Comparison of ENCODE assay signal across 16 cellular contexts in genomic region chr2:231928481-231928880, GRCh38. TPM values are rescaled to one million over a fixed set of nuclear protein-coding genes. Genes with fewer than 3 reads are reported as not detected.
DNase-seq lines count a peak whose midpoint lies in the region; ATAC-seq and TF ChIP-seq lines count a peak whose summit lies in the region.
"Had no signal": no experiment of that assay in that cellular context is flagged by ENCODE, and none has a peak within 500 bp of the region (broad histone marks: within the 10 kb centered on the region; RNA-seq: fewer than 3 reads in every experiment).

No MANE protein-coding gene starts in this region.

- no peak overlapping the region for H3K27ac ChIP-seq in naive thymus-derived CD4-positive, alpha-beta T cell (ENCODE audit: low read depth, low read length)
- H3K27ac ChIP-seq: dorsolateral prefrontal cortex, psoas muscle had no signal

- POLR2A ChIA-PET in naive thymus-derived CD4-positive, alpha-beta T cell (lab: Charles Lee): no interaction called here

- peaks cover 8% of the 10 kb centered on the region for H3K4me1 Mint-ChIP-seq in chondrocyte (ENCODE audit: low read depth)
- peaks cover 0 to 20% (median 6%) of the 10 kb centered on the region in 7 donors for H3K4me1 Mint-ChIP-seq in naive thymus-derived CD4-positive, alpha-beta T cell

- CTCF ChIA-PET in naive thymus-derived CD4-positive, alpha-beta T cell (lab: Charles Lee): no interaction called here

- intact Hi-C loops in naive thymus-derived CD4-positive, alpha-beta T cell (cut with micrococcal nuclease): loop anchor here in 1 of 2 donors (5.0 to 10.0 kb wide), 2 partner anchors 514 to 596 kb away; partner anchors contain the start of genes CHRND and PRSS56

- DNase-seq in AG09309 (ENCODE audit: low read depth): no peak
- DNase-seq in H7: peak; percentile 74
- peak; percentile 54 for DNase-seq in chondrocyte (ENCODE audit: low spot score)
- peak in 1 of 9 donors; percentile 19 for DNase-seq in naive thymus-derived CD4-positive, alpha-beta T cell
- DNase-seq in NCI-H1417 treated with DMSO at 0.1 percent for 48 hours (lab: John Stamatoyannopoulos, UW): no peak
- DNase-seq: activated CD4-positive, alpha-beta memory T cell treated with anti-CD3 and anti-CD28 coated beads for 36 hours; HCEC 1CT; NCI-H1694; psoas muscle; stimulated activated naive CD8-positive, alpha-beta T cell treated with anti-CD3 and anti-CD28 coated beads, Interleukin-15, amount 100 ng/mL, for 72 hours; T-helper 1 cell had no signal

- no peaks in the 10 kb centered on the region for H3K9me3 Mint-ChIP-seq in chondrocyte (ENCODE audit: low read depth)
- no peaks in the 10 kb centered on the region for H3K9me3 Mint-ChIP-seq in naive thymus-derived CD4-positive, alpha-beta T cell
- H3K9me3 Mint-ChIP-seq: activated CD4-positive, alpha-beta memory T cell treated with anti-CD3 and anti-CD28 coated beads for 36 hours; activated naive CD4-positive, alpha-beta T cell treated with anti-CD3 and anti-CD28 coated beads, Interleukin-2, amount 50 U/mL, for 24 hours; stimulated activated naive CD8-positive, alpha-beta T cell treated with anti-CD3 and anti-CD28 coated beads, Interleukin-15, amount 100 ng/mL, for 72 hours had no signal

- no peaks in the 10 kb centered on the region for H3K36me3 ChIP-seq in H7 (replicated peaks; ENCODE audit: control insufficient read depth, insufficient read depth, low read length)
- no peaks in the 10 kb centered on the region for H3K36me3 ChIP-seq in naive thymus-derived CD4-positive, alpha-beta T cell (ENCODE audit: control insufficient read depth in 2 of 3, insufficient read depth in 3 of 3, low read length in 3 of 3)

- H3K4me3 ChIP-seq in AG09309 (ENCODE audit: control insufficient read depth, low read depth, low read length): no peak overlapping the region
- H3K4me3 ChIP-seq in H7 (ENCODE audit: insufficient read depth, low read depth, low read length): no peak overlapping the region
- no peak overlapping the region for H3K4me3 ChIP-seq in naive thymus-derived CD4-positive, alpha-beta T cell (ENCODE audit: low read length)
- H3K4me3 ChIP-seq: dorsolateral prefrontal cortex, psoas muscle had no signal

- peaks cover 71% of the 10 kb centered on the region for H3K27me3 Mint-ChIP-seq in chondrocyte (ENCODE audit: low read depth)
- peaks cover 33 to 53% (median 34%) of the 10 kb centered on the region in 5 donors for H3K27me3 Mint-ChIP-seq in naive thymus-derived CD4-positive, alpha-beta T cell

- H3K9me3 ChIP-seq in naive thymus-derived CD4-positive, alpha-beta T cell (ENCODE audit: control insufficient read depth in 2 of 3, low read length in 3 of 3): no peaks in the 10 kb centered on the region
- H3K9me3 ChIP-seq: psoas muscle had no signal

- no peak for ATAC-seq in naive thymus-derived CD4-positive, alpha-beta T cell
- ATAC-seq in HG02678 (IDR thresholded peaks at IDR 0.05; ENCODE audit: unreplicated experiment) (no peak), GM19463 (IDR thresholded peaks at IDR 0.05; ENCODE audit: unreplicated experiment) (no peak), GM18873 (IDR thresholded peaks at IDR 0.05; ENCODE audit: low FRiP score, unreplicated experiment) (no peak)
- ATAC-seq: psoas muscle; stimulated activated naive CD8-positive, alpha-beta T cell treated with anti-CD3 and anti-CD28 coated beads, Interleukin-15, amount 100 ng/mL, for 72 hours had no signal

- H3K4me1 ChIP-seq in naive thymus-derived CD4-positive, alpha-beta T cell (ENCODE audit: control insufficient read depth in 2 of 2, insufficient read depth in 2 of 2, low read length in 2 of 2): peaks cover 4 to 16% of the 10 kb centered on the region in 2 donors

- TF ChIP-seq CTCF in AG09309 (IDR thresholded peaks at IDR 0.05; ENCODE audit: control insufficient read depth, insufficient read depth, low read depth, low read length, missing control alignments): peak; percentile 11
- peak; percentile 56 for TF ChIP-seq CTCF in chondrocyte (IDR thresholded peaks at IDR 0.05)

- H3K4me3 Mint-ChIP-seq in chondrocyte (ENCODE audit: unreplicated experiment): no peak overlapping the region
- H3K4me3 Mint-ChIP-seq in naive thymus-derived CD4-positive, alpha-beta T cell: peak overlapping the region in 6 of 10 donors; percentile 25 to 76 (median 56)
- H3K4me3 Mint-ChIP-seq: activated CD4-positive, alpha-beta memory T cell treated with anti-CD3 and anti-CD28 coated beads for 36 hours; activated naive CD4-positive, alpha-beta T cell treated with anti-CD3 and anti-CD28 coated beads, Interleukin-2, amount 50 U/mL, for 24 hours; stimulated activated naive CD8-positive, alpha-beta T cell treated with anti-CD3 and anti-CD28 coated beads, Interleukin-15, amount 100 ng/mL, for 72 hours had no signal

- no peak overlapping the region for H3K27ac Mint-ChIP-seq in chondrocyte (ENCODE audit: unreplicated experiment)
- H3K27ac Mint-ChIP-seq in naive thymus-derived CD4-positive, alpha-beta T cell: no peak overlapping the region
- H3K27ac Mint-ChIP-seq: activated CD4-positive, alpha-beta memory T cell treated with anti-CD3 and anti-CD28 coated beads for 36 hours; activated naive CD4-positive, alpha-beta T cell treated with anti-CD3 and anti-CD28 coated beads, Interleukin-2, amount 50 U/mL, for 24 hours; stimulated activated naive CD8-positive, alpha-beta T cell treated with anti-CD3 and anti-CD28 coated beads, Interleukin-15, amount 100 ng/mL, for 72 hours had no signal

- H3K36me3 Mint-ChIP-seq in chondrocyte (ENCODE audit: low read depth): peaks cover 1% of the 10 kb centered on the region
- H3K36me3 Mint-ChIP-seq in naive thymus-derived CD4-positive, alpha-beta T cell: no peaks in the 10 kb centered on the region
- H3K36me3 Mint-ChIP-seq: activated CD4-positive, alpha-beta memory T cell treated with anti-CD3 and anti-CD28 coated beads for 36 hours; activated naive CD4-positive, alpha-beta T cell treated with anti-CD3 and anti-CD28 coated beads, Interleukin-2, amount 50 U/mL, for 24 hours had no signal

- H3K27me3 ChIP-seq in H7 (ENCODE audit: control insufficient read depth, insufficient read depth, low read length): peaks cover 47% of the 10 kb centered on the region
- H3K27me3 ChIP-seq in naive thymus-derived CD4-positive, alpha-beta T cell (ENCODE audit: control insufficient read depth in 2 of 2, insufficient read depth in 2 of 2, low read length in 2 of 2): peaks cover 0 to 9% of the 10 kb centered on the region in 2 donors

RNA-seq across cellular contexts. Expression of gene NPPC, which starts 2.3 kb away (rescaled TPM):
- 0.18 and 1.1 TPM in 2 replicates for total RNA-seq in H7 (2014; rRNA removed; shearing (Covaris generic))
- not detected in 3 replicates for total RNA-seq in chondrocyte
- total RNA-seq in naive thymus-derived CD4-positive, alpha-beta T cell: under 1 TPM in 1 of 5 experiments, not detected in 4; 0.58 TPM
- not detected for polyA plus RNA-seq in naive thymus-derived CD4-positive, alpha-beta T cell

RNA-seq across cellular contexts. Expression of gene DIS3L2, which starts 33.0 kb away (rescaled TPM):
- 22.7 and 26.5 TPM in 2 replicates for total RNA-seq in H7 (2014; rRNA removed; shearing (Covaris generic))
- total RNA-seq in chondrocyte: 17.5 to 29.4 TPM (median 18.3 TPM) in 3 replicates
- 10 to 100 TPM; 47.1 to 78.4 (median 66.4) TPM for total RNA-seq in naive thymus-derived CD4-positive, alpha-beta T cell
- 10 to 100 TPM; 17.9 to 20.5 TPM for polyA plus RNA-seq in naive thymus-derived CD4-positive, alpha-beta T cell

Comparison
In these comparisons a context has a peak if more than half of its experiments do, and no peak if none do; other contexts are left out.
1. DNase-seq: peak in H7 (single experiment) and chondrocyte (single experiment); none in AG09309 (single experiment) and NCI-H1417 treated with DMSO at 0.1 percent for 48 hours (single experiment).